In the genomic region with DNA sequence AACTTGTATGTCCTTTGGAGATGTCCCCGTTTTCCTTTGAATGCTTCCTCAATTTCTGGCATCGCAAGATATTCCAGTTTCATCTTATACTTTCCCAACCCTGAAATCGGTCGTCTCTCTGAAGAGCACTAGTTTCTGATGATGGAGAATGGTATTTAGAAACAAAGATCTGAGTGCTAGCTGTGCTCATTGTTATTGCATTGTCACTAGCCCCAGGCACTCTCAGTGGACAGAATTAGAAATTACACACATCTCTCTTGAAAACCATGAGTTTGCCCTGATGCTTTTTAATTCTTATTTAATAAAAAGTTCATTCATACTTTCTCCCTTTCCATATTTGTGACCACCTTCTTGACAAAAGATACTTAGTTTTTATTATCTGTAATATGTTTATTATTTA, we compare ENCODE assay signal across 24 cellular contexts.
DNase-seq lines count a peak whose midpoint lies in the region; TF ChIP-seq lines count a peak whose summit lies in the region.
"Had no signal": no experiment of that assay in that cellular context is flagged by ENCODE, and none has a peak within 500 bp of the region (broad histone marks: within the 10 kb centered on the region; RNA-seq: fewer than 3 reads in every experiment).

No MANE protein-coding gene starts in this region.

- H4K20me1 ChIP-seq in smooth muscle cell (ENCODE audit: low read depth), result peaks cover 99% of the 10 kb centered on the region

- H3K27me3 ChIP-seq in smooth muscle cell (ENCODE audit: low read depth) (no peaks in the 10 kb centered on the region), H7 (ENCODE audit: control insufficient read depth, insufficient read depth, low read length) (no peaks in the 10 kb centered on the region)
- H3K27me3 ChIP-seq: MG63, right lobe of liver, thyroid gland had no signal

- WGBS in smooth muscle cell (ENCODE audit: low lambda C conversion rate), result 91% methylated on average over 4 of the region's 4 CpGs

- H3K4me2 ChIP-seq in smooth muscle cell, result no peak overlapping the region

- no peak overlapping the region for H3K4me3 Mint-ChIP-seq in progenitor cell of endocrine pancreas (ENCODE audit: low read depth)
- H3K4me3 Mint-ChIP-seq: activated CD8-positive, alpha-beta T cell treated with anti-CD3 and anti-CD28 coated beads, Interleukin-2, amount 10 ng/mL, durations not matched to agents 7 days and 5 days; activated T-cell treated with anti-CD3 and anti-CD28 coated beads, Interleukin-2, amount 50 U/mL, for 24 hours; naive thymus-derived CD8-positive, alpha-beta T cell had no signal

- H3K4me1 Mint-ChIP-seq in progenitor cell of endocrine pancreas (ENCODE audit: low read depth), result peaks cover 1% of the 10 kb centered on the region

- H3K9me3 Mint-ChIP-seq in progenitor cell of endocrine pancreas (ENCODE audit: low read depth), result no peaks in the 10 kb centered on the region
- H3K9me3 Mint-ChIP-seq: activated T-cell treated with anti-CD3 and anti-CD28 coated beads, Interleukin-2, amount 50 U/mL, for 24 hours; naive thymus-derived CD8-positive, alpha-beta T cell; stimulated activated memory B cell treated with anti-CD40 and anti-IgM and Interleukin-4, amounts not matched to agents 10 μg/mL and 1 μg/mL and 100 μg/mL, for 72 hours had no signal

- DNase-seq in RPMI7951 (ENCODE audit: low read depth), result peak; percentile 68
- no peak for DNase-seq in epithelial cell of prostate (ENCODE audit: low read depth, low spot score)
- no peak for DNase-seq in smooth muscle cell (lab: John Stamatoyannopoulos, UW; ENCODE audit: unreplicated experiment)
- DNase-seq in H7, result no peak
- no peak for DNase-seq in NCI-H345 (lab: John Stamatoyannopoulos, UW)
- no peak for DNase-seq in progenitor cell of endocrine pancreas (ENCODE audit: low spot score, unreplicated experiment)
- DNase-seq: activated CD8-positive, alpha-beta T cell treated with anti-CD3 and anti-CD28 coated beads, Interleukin-2, amount 10 ng/mL, durations not matched to agents 7 days and 5 days; activated naive CD4-positive, alpha-beta T cell treated with Interleukin-2 at 50 U/mL for 16 hours; activated T-cell treated with anti-CD3 and anti-CD28 coated beads, Interleukin-2, amount 50 U/mL, for 24 hours; amygdala; central memory CD4-positive, alpha-beta T cell; DMS79; MG63; naive thymus-derived CD8-positive, alpha-beta T cell; NCI-H1436 treated with DMSO at 0.1 percent for 48 hours; NCI-H2171; NCI-H748 treated with DMSO at 0.1 percent for 48 hours; right lobe of liver; T1000; thyroid gland had no signal

- no peaks in the 10 kb centered on the region for H3K9me3 ChIP-seq in smooth muscle cell (replicated peaks; ENCODE audit: low read depth)
- H3K9me3 ChIP-seq: MG63, right lobe of liver, thyroid gland had no signal

- no peak overlapping the region for H3K9ac ChIP-seq in smooth muscle cell (ENCODE audit: low read depth)
- H3K9ac ChIP-seq: parathyroid adenoma had no signal

- H3K36me3 Mint-ChIP-seq in progenitor cell of endocrine pancreas (ENCODE audit: insufficient read depth), result peaks cover 9% of the 10 kb centered on the region
- H3K36me3 Mint-ChIP-seq: naive thymus-derived CD8-positive, alpha-beta T cell had no signal

- TF ChIP-seq CTCF in GM12872 (IDR thresholded peaks at IDR 0.05; ENCODE audit: insufficient read depth, low read depth, low read length) (peak; percentile 3; the same call in 1 of the 3 replicates), smooth muscle cell (IDR thresholded peaks at IDR 0.05; ENCODE audit: borderline replicate concordance, insufficient read depth, poor library complexity, severe bottlenecking) (no peak), progenitor cell of endocrine pancreas (IDR thresholded peaks at IDR 0.05; ENCODE audit: unreplicated experiment) (no peak)

- H3F3A ChIP-seq in smooth muscle cell (ENCODE audit: low read depth), result peaks cover 8% of the 10 kb centered on the region

- H3K27me3 Mint-ChIP-seq in progenitor cell of endocrine pancreas, result no peaks in the 10 kb centered on the region
- H3K27me3 Mint-ChIP-seq: activated T-cell treated with anti-CD3 and anti-CD28 coated beads, Interleukin-2, amount 50 U/mL, for 24 hours; stimulated activated memory B cell treated with anti-CD40 and anti-IgM and Interleukin-4, amounts not matched to agents 10 μg/mL and 1 μg/mL and 100 μg/mL, for 72 hours had no signal

- H3K79me2 ChIP-seq in smooth muscle cell (ENCODE audit: low read depth), result peaks cover 75% of the 10 kb centered on the region

- no peak overlapping the region for H2AFZ ChIP-seq in smooth muscle cell (ENCODE audit: low read depth)
- H2AFZ ChIP-seq: parathyroid adenoma had no signal

- no peaks in the 10 kb centered on the region for H3K4me1 ChIP-seq in smooth muscle cell (ENCODE audit: low read depth)

- H3K36me3 ChIP-seq in smooth muscle cell (ENCODE audit: low read depth), result peaks cover 3% of the 10 kb centered on the region
- H3K36me3 ChIP-seq in H7 (replicated peaks; ENCODE audit: control insufficient read depth, insufficient read depth, low read length), result peaks cover 6% of the 10 kb centered on the region

- H3K27ac ChIP-seq in epithelial cell of prostate, result peak overlapping the region; percentile 54
- peak overlapping the region; percentile 74 for H3K27ac ChIP-seq in smooth muscle cell (ENCODE audit: low read depth)
- H3K27ac ChIP-seq: parathyroid adenoma, right lobe of liver, SK-N-MC had no signal

- H3K27ac Mint-ChIP-seq in progenitor cell of endocrine pancreas, result no peak overlapping the region
- H3K27ac Mint-ChIP-seq: activated CD8-positive, alpha-beta T cell treated with anti-CD3 and anti-CD28 coated beads, Interleukin-2, amount 10 ng/mL, durations not matched to agents 7 days and 5 days; activated T-cell treated with anti-CD3 and anti-CD28 coated beads, Interleukin-2, amount 50 U/mL, for 24 hours; naive thymus-derived CD8-positive, alpha-beta T cell had no signal

- no peak overlapping the region for H3K4me3 ChIP-seq in smooth muscle cell
- no peak overlapping the region for H3K4me3 ChIP-seq in H7 (ENCODE audit: insufficient read depth, low read depth, low read length)
- H3K4me3 ChIP-seq: MG63, right lobe of liver, SK-N-MC, thyroid gland had no signal
